Comparison of ENCODE assay signal across 1 cellular context in the genomic region with DNA sequence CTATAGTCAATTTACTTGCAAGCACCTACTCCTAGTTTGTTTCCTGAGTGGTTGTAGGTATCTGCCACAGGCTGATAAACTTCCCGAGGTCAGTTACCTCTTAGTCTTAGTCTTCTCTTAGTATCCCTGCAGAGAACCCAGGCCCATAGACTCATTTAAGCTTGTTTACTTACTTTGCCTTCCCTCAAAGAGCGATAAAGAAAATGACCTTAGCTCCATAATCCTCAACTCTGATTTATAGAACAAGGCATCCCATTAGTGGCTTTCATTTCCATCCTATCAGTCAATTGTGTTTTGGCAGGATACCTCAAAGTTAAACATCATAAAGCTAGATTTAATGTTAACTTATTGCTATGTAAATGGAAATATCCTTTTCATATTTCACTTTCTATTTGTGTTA.
TF ChIP-seq lines count a peak whose summit lies in the region.

No MANE protein-coding gene starts in this region.

TF ChIP-seq in A549, 52 proteins besides CTCF, POLR2A, EP300 and RAD21:
- no peak for TF ChIP-seq RFX5 (IDR thresholded peaks at IDR 0.05)
- TF ChIP-seq MAZ (IDR thresholded peaks at IDR 0.05; ENCODE audit: borderline replicate concordance, low read depth, low read length): no peak
- no peak for TF ChIP-seq PHF8 (IDR thresholded peaks at IDR 0.05; ENCODE audit: borderline replicate concordance, low read depth)
- no peak for TF ChIP-seq RNF2 (IDR thresholded peaks at IDR 0.05; ENCODE audit: borderline replicate concordance, low read depth)
- no peak for TF ChIP-seq HOXB5 (CRISPR knock-in tag; IDR thresholded peaks at IDR 0.05)
- TF ChIP-seq KDM1A (IDR thresholded peaks at IDR 0.05; ENCODE audit: low read depth): no peak
- TF ChIP-seq MYC (IDR thresholded peaks at IDR 0.05; ENCODE audit: borderline replicate concordance, low read length): no peak
- TF ChIP-seq, protein P1, sequence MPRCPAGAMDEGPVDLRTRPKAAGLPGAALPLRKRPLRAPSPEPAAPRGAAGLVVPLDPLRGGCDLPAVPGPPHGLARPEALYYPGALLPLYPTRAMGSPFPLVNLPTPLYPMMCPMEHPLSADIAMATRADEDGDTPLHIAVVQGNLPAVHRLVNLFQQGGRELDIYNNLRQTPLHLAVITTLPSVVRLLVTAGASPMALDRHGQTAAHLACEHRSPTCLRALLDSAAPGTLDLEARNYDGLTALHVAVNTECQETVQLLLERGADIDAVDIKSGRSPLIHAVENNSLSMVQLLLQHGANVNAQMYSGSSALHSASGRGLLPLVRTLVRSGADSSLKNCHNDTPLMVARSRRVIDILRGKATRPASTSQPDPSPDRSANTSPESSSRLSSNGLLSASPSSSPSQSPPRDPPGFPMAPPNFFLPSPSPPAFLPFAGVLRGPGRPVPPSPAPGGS (IDR thresholded peaks at IDR 0.05): no peak
